ENCODE assay signal across 8 cellular contexts in genomic region chr1:200409203-200409760, GRCh38. TPM values are rescaled to one million over a fixed set of nuclear protein-coding genes. Genes with fewer than 3 reads are reported as not detected.
DNase-seq lines count a peak whose midpoint lies in the region; ATAC-seq and TF ChIP-seq lines count a peak whose summit lies in the region.

No MANE protein-coding gene starts in this region.

- H3K4me1 Mint-ChIP-seq in CD8-positive, alpha-beta memory T cell, result peaks cover 55 to 60% (median 58%) of the 10 kb centered on the region in 3 donors
- H3K4me1 Mint-ChIP-seq in activated T-helper 17 cell treated with anti-CD3 and anti-CD28 coated beads, Interleukin-2, amount 50 U/mL, for 72 hours, result peaks cover 37% of the 10 kb centered on the region

- H4K20me1 ChIP-seq in KMS-11 (ENCODE audit: insufficient read depth), result 0 out of 2 replicates have a peak, but pooled peaks cover 6% of the 10 kb centered on the region

- H3K9ac ChIP-seq in KMS-11, result peak overlapping the region; percentile 70

- CTCF ChIA-PET in CD8-positive, alpha-beta memory T cell (lab: Charles Lee), result no interaction called here

- peaks cover 4 to 36% (median 5%) of the 10 kb centered on the region in 3 donors for H3K36me3 Mint-ChIP-seq in CD8-positive, alpha-beta memory T cell
- H3K36me3 Mint-ChIP-seq in activated T-helper 17 cell treated with anti-CD3 and anti-CD28 coated beads, Interleukin-2, amount 50 U/mL, for 72 hours (ENCODE audit: low read depth), result peaks cover 60% of the 10 kb centered on the region

- no peaks in the 10 kb centered on the region for H3K9me3 ChIP-seq in CD8-positive, alpha-beta memory T cell (ENCODE audit: low read length)
- no peaks in the 10 kb centered on the region for H3K9me3 ChIP-seq in vagina

- TF ChIP-seq POLR2A in vagina (IDR thresholded peaks at IDR 0.05), result no peak

- peaks cover 44% of the 10 kb centered on the region for H3K4me1 ChIP-seq in CD8-positive, alpha-beta memory T cell (ENCODE audit: insufficient read depth, low read length)
- H3K4me1 ChIP-seq in KMS-11 (ENCODE audit: low read depth, poor library complexity, severe bottlenecking), result peaks cover 48% of the 10 kb centered on the region
- peaks cover 50% of the 10 kb centered on the region for H3K4me1 ChIP-seq in vagina

- peak overlapping the region; percentile 94 for H2AFZ ChIP-seq in KMS-11 (ENCODE audit: low read depth)

- no peaks in the 10 kb centered on the region for H3K36me3 ChIP-seq in CD8-positive, alpha-beta memory T cell (ENCODE audit: insufficient read depth, low read length)
- H3K36me3 ChIP-seq in KMS-11 (ENCODE audit: insufficient read depth), result no peaks in the 10 kb centered on the region; the same call in 1 of the 2 replicates
- peaks cover 0 to 3% of the 10 kb centered on the region in 2 donors for H3K36me3 ChIP-seq in vagina

- H3K4me3 Mint-ChIP-seq in CD8-positive, alpha-beta memory T cell, result peak overlapping the region; percentile 95 to 100 (median 99)
- H3K4me3 Mint-ChIP-seq in activated T-helper 17 cell treated with anti-CD3 and anti-CD28 coated beads, Interleukin-2, amount 50 U/mL, for 72 hours, result peak overlapping the region; percentile 96

- peak overlapping the region; percentile 62 for H3K4me2 ChIP-seq in KMS-11

- peak overlapping the region; percentile 94 for H3K4me3 ChIP-seq in CD8-positive, alpha-beta memory T cell (ENCODE audit: low read length)
- peak overlapping the region; percentile 80 for H3K4me3 ChIP-seq in KMS-11 (IDR thresholded peaks at IDR 0.05; ENCODE audit: insufficient read depth, low read depth, low read length)
- H3K4me3 ChIP-seq in vagina, result peak overlapping the region; percentile 73 to 90

- peak overlapping the region; percentile 75 for H3K27ac ChIP-seq in CD8-positive, alpha-beta memory T cell (ENCODE audit: low read depth, low read length)
- H3K27ac ChIP-seq in KMS-11 (peak overlapping the region; percentile 32), vagina (peak overlapping the region; percentile 85)

- DNase-seq in CD8-positive, alpha-beta memory T cell, result peak; percentile 5 to 67 (median 25)
- DNase-seq in glomerular visceral epithelial cell (ENCODE audit: extremely low spot score), result peak; percentile 29
- peak in 8 of 10 donors; percentile 13 to 79 (median 30) for DNase-seq in posterior cingulate gyrus
- no peak for DNase-seq in vagina (ENCODE audit: extremely low spot score in 2 of 2)
- DNase-seq in A172 (ENCODE audit: low spot score), result no peak

- peak; percentile 33 for ATAC-seq in GM21390 (IDR thresholded peaks at IDR 0.05; ENCODE audit: unreplicated experiment)
- ATAC-seq in activated T-helper 17 cell treated with anti-CD3 and anti-CD28 coated beads, Interleukin-2, amount 50 U/mL, for 72 hours (replicated peaks), result peak; percentile 32

- no peak for TF ChIP-seq CTCF in KMS-11 (conservative IDR thresholded peaks at IDR 0.05; ENCODE audit: low read depth, low read length)
- TF ChIP-seq CTCF in vagina (IDR thresholded peaks at IDR 0.05), result no peak

- H3K9me3 Mint-ChIP-seq in CD8-positive, alpha-beta memory T cell, result no peaks in the 10 kb centered on the region
- H3K9me3 Mint-ChIP-seq in activated T-helper 17 cell treated with anti-CD3 and anti-CD28 coated beads, Interleukin-2, amount 50 U/mL, for 72 hours, result no peaks in the 10 kb centered on the region

- POLR2A ChIA-PET in CD8-positive, alpha-beta memory T cell (lab: Charles Lee), result no interaction called here

- no peaks in the 10 kb centered on the region for H3K27me3 ChIP-seq in CD8-positive, alpha-beta memory T cell (ENCODE audit: insufficient read depth, low read length, poor library complexity, severe bottlenecking)
- H3K27me3 ChIP-seq in KMS-11 (ENCODE audit: insufficient read depth, low read depth) (no peaks in the 10 kb centered on the region), vagina (no peaks in the 10 kb centered on the region)

- H3K27me3 Mint-ChIP-seq in CD8-positive, alpha-beta memory T cell, result peaks cover 0 to 4% of the 10 kb centered on the region in 2 donors
- H3K27me3 Mint-ChIP-seq in activated T-helper 17 cell treated with anti-CD3 and anti-CD28 coated beads, Interleukin-2, amount 50 U/mL, for 72 hours, result no peaks in the 10 kb centered on the region

- intact Hi-C loops in posterior cingulate gyrus (cut with DNase I), result loop anchor here (5.0 kb wide), 1 partner anchor 107 kb away; no protein-coding TSS in a partner anchor
- intact Hi-C loops in vagina (cut with DNase I), result no loop called here

- peak overlapping the region; percentile 79 to 97 (median 92) for H3K27ac Mint-ChIP-seq in CD8-positive, alpha-beta memory T cell
- peak overlapping the region; percentile 97 for H3K27ac Mint-ChIP-seq in activated T-helper 17 cell treated with anti-CD3 and anti-CD28 coated beads, Interleukin-2, amount 50 U/mL, for 72 hours

- H3K79me2 ChIP-seq in KMS-11 (ENCODE audit: insufficient read depth, low read depth), result peaks cover 40% of the 10 kb centered on the region

RNA-seq across cellular contexts. Expression of gene ZNF281, which starts 0.6 kb away (rescaled TPM):
- total RNA-seq in CD8-positive, alpha-beta memory T cell, result 10 to 100 TPM; 19.1 to 19.5 TPM
- 32.1 TPM for polyA plus RNA-seq in CD8-positive, alpha-beta memory T cell
- total RNA-seq in activated T-helper 17 cell treated with anti-CD3 and anti-CD28 coated beads, Interleukin-2, amount 50 U/mL, for 72 hours, result 10 to 100 TPM; 13.1 to 15.8 TPM
- total RNA-seq in vagina, result 8.8 TPM
- 17.1 and 19.1 TPM in 2 replicates for total RNA-seq in A172 (2014; rRNA removed; shearing (Covaris generic))

Comparison
In these comparisons a context has a peak if more than half of its experiments do, and no peak if none do; other contexts are left out.
1. DNase-seq: peak in CD8-positive, alpha-beta memory T cell (5 of 5), glomerular visceral epithelial cell (single experiment) and posterior cingulate gyrus (8 of 10); none in vagina (0 of 2) and A172 (single experiment).
2. H3K27ac ChIP-seq: peak in every context shown above with its lines; median percentile 85 in vagina; 75 in CD8-positive, alpha-beta memory T cell; 32 in KMS-11.
3. Peak in every context shown above with its lines, with median percentiles within 50 percentile points of each other: H3K4me3 ChIP-seq.